In genomic region chr10:79378647-79379511, GRCh38 we compare ENCODE assay signal across 17 cellular contexts. TPM values are rescaled to one million over a fixed set of nuclear protein-coding genes. Genes with fewer than 3 reads are reported as not detected.
A peak's percentile ranks its signal among the peaks of the same experiment; 100 is the strongest.
DNase-seq lines count a peak whose midpoint lies in the region; ATAC-seq and TF ChIP-seq lines count a peak whose summit lies in the region.
"Had no signal": no experiment of that assay in that cellular context is flagged by ENCODE, and none has a peak within 500 bp of the region (broad histone marks: within the 10 kb centered on the region; RNA-seq: fewer than 3 reads in every experiment).

No MANE protein-coding gene starts in this region.

- H3K4me1 Mint-ChIP-seq in activated T-cell treated with anti-CD3 and anti-CD28 coated beads, Interleukin-2, amount 50 U/mL, for 72 hours (ENCODE audit: low read depth) = peaks cover 4% of the 10 kb centered on the region

- no peaks in the 10 kb centered on the region for H4K20me1 ChIP-seq in osteoblast (ENCODE audit: insufficient read depth, low read length)

- no peaks in the 10 kb centered on the region for H3K9me3 Mint-ChIP-seq in activated T-cell treated with anti-CD3 and anti-CD28 coated beads, Interleukin-2, amount 50 U/mL, for 72 hours
- H3K9me3 Mint-ChIP-seq: WTC11 had no signal

- no peaks in the 10 kb centered on the region for H3K79me2 ChIP-seq in osteoblast (ENCODE audit: insufficient read depth, low read length)

- TF ChIP-seq POLR2A in heart left ventricle (IDR thresholded peaks at IDR 0.05) = no peak

- H3K4me3 Mint-ChIP-seq in activated T-cell treated with anti-CD3 and anti-CD28 coated beads, Interleukin-2, amount 50 U/mL, for 72 hours = no peak overlapping the region
- H3K4me3 Mint-ChIP-seq: WTC11 had no signal

- WGBS in heart left ventricle, 4 donors = 80 to 83% (median 81%) methylated on average over 21 to 22 of the region's 22 CpGs

- peak; percentile 5 to 10 for DNase-seq in activated T-cell treated with anti-CD3 and anti-CD28 coated beads, Interleukin-2, amount 50 U/mL, for 48 hours
- DNase-seq in activated T-cell treated with anti-CD3 and anti-CD28 coated beads for 4 hours = no peak
- DNase-seq in heart left ventricle = peak in 3 of 5 donors; percentile 15 to 66 (median 42)
- peak; percentile 30 for DNase-seq in osteoblast (ENCODE audit: insufficient read length, low spot score, missing footprints)
- DNase-seq in upper lobe of right lung = no peak
- DNase-seq in H7 = no peak
- DNase-seq in activated T-cell treated with anti-CD3 and anti-CD28 coated beads, Interleukin-2, amount 50 U/mL, for 72 hours = no peak
- no peak for DNase-seq in UCSD-AML1 (lab: John Stamatoyannopoulos, UW; ENCODE audit: unreplicated experiment)
- DNase-seq: brain microvascular endothelial cell, COR-L47, erythroblast, KBM-7, NCI-H774, retina had no signal

- H3K36me3 Mint-ChIP-seq in activated T-cell treated with anti-CD3 and anti-CD28 coated beads, Interleukin-2, amount 50 U/mL, for 72 hours (ENCODE audit: insufficient read depth in 2 of 2) = peaks cover 0 to 2% of the 10 kb centered on the region in 2 donors
- H3K36me3 Mint-ChIP-seq: WTC11 had no signal

- no peak overlapping the region for H3K27ac Mint-ChIP-seq in activated T-cell treated with anti-CD3 and anti-CD28 coated beads, Interleukin-2, amount 50 U/mL, for 72 hours
- H3K27ac Mint-ChIP-seq: WTC11 had no signal

- H3K4me3 ChIP-seq in heart left ventricle (no peak overlapping the region), osteoblast (ENCODE audit: insufficient read depth, low read length) (no peak overlapping the region), upper lobe of right lung (no peak overlapping the region), H7 (ENCODE audit: insufficient read depth, low read depth, low read length) (no peak overlapping the region)
- H3K4me3 ChIP-seq: A549, SJSA1 had no signal

- H3K9me3 ChIP-seq in heart left ventricle (no peaks in the 10 kb centered on the region), osteoblast (ENCODE audit: low read depth, low read length) (no peaks in the 10 kb centered on the region), upper lobe of right lung (no peaks in the 10 kb centered on the region)
- H3K9me3 ChIP-seq: A549, SJSA1 had no signal

- H3K27ac ChIP-seq in heart left ventricle = peak overlapping the region in 7 of 12 donors; percentile 51 to 84 (median 70)
- no peak overlapping the region for H3K27ac ChIP-seq in osteoblast (ENCODE audit: low read depth, low read length)
- H3K27ac ChIP-seq in upper lobe of right lung = peak overlapping the region; percentile 74
- H3K27ac ChIP-seq: brain microvascular endothelial cell had no signal

- intact Hi-C loops in heart left ventricle (cut with DNase I) (loop anchor here in 5 of 10 donors (5.0 to 10.0 kb wide), 4 partner anchors 68 to 226 kb away; partner anchors contain the start of gene ZCCHC24 (in 1 of the 5)), upper lobe of right lung (cut with DNase I) (no loop called here)

- H3K36me3 ChIP-seq in heart left ventricle = peaks cover 0 to 5% (median 0%) of the 10 kb centered on the region in 9 donors
- H3K36me3 ChIP-seq in osteoblast (ENCODE audit: insufficient read depth, low read length) = no peaks in the 10 kb centered on the region
- H3K36me3 ChIP-seq in upper lobe of right lung = no peaks in the 10 kb centered on the region
- H3K36me3 ChIP-seq in H7 (replicated peaks; ENCODE audit: control insufficient read depth, insufficient read depth, low read length) = no peaks in the 10 kb centered on the region
- H3K36me3 ChIP-seq: brain microvascular endothelial cell, SJSA1 had no signal

- H3K4me1 ChIP-seq in heart left ventricle = peaks cover 13 to 50% (median 45%) of the 10 kb centered on the region in 12 donors
- H3K4me1 ChIP-seq in osteoblast (ENCODE audit: insufficient read depth, low read length) = peaks cover 49% of the 10 kb centered on the region
- peaks cover 26% of the 10 kb centered on the region for H3K4me1 ChIP-seq in upper lobe of right lung

- no peak overlapping the region for H2AFZ ChIP-seq in osteoblast (ENCODE audit: low read length)

- no peaks in the 10 kb centered on the region for H3K27me3 ChIP-seq in heart left ventricle
- no peaks in the 10 kb centered on the region for H3K27me3 ChIP-seq in osteoblast (ENCODE audit: insufficient read depth, low read length)
- H3K27me3 ChIP-seq in upper lobe of right lung = no peaks in the 10 kb centered on the region
- H3K27me3 ChIP-seq in H7 (ENCODE audit: control insufficient read depth, insufficient read depth, low read length) = no peaks in the 10 kb centered on the region
- H3K27me3 ChIP-seq: brain microvascular endothelial cell, SJSA1 had no signal

- TF ChIP-seq CTCF in heart left ventricle (IDR thresholded peaks at IDR 0.05) (no peak), osteoblast (IDR thresholded peaks at IDR 0.05; ENCODE audit: extremely low read depth, low read depth, low read length) (no peak), upper lobe of right lung (IDR thresholded peaks at IDR 0.05) (no peak)

- no peak overlapping the region for H3K4me2 ChIP-seq in osteoblast (ENCODE audit: insufficient read depth, low read length)
- H3K4me2 ChIP-seq: A549 had no signal

- ATAC-seq in heart left ventricle = no peak
- ATAC-seq in upper lobe of right lung = no peak
- no peak for ATAC-seq in activated T-cell treated with anti-CD3 and anti-CD28 coated beads, Interleukin-2, amount 50 U/mL, for 72 hours (replicated peaks in 1 of 2)
- ATAC-seq: WTC11 had no signal

- H3K27me3 Mint-ChIP-seq in activated T-cell treated with anti-CD3 and anti-CD28 coated beads, Interleukin-2, amount 50 U/mL, for 72 hours (ENCODE audit: low read depth) = no peaks in the 10 kb centered on the region

RNA-seq across cellular contexts. Expression of gene PPIF, which starts 31.6 kb away (rescaled TPM):
- total RNA-seq in heart left ventricle (100 to 1,000 TPM in 8 of 9 donors, 10 to 100 TPM in 1; 86.3 to 180 (median 128) TPM), osteoblast (37.7 and 39.1 TPM in 2 replicates), upper lobe of right lung (30.7 TPM)
- 100 to 1,000 TPM in 1 of 2 donors, 10 to 100 TPM in 1; 82.8 to 193 TPM for polyA plus RNA-seq in heart left ventricle
- total RNA-seq in H7 (2014; rRNA removed; shearing (Covaris generic)) = 78.6 and 87.5 TPM in 2 replicates
- 100 to 1,000 TPM; 102 to 104 TPM for total RNA-seq in activated T-cell treated with anti-CD3 and anti-CD28 coated beads, Interleukin-2, amount 50 U/mL, for 72 hours

Comparison
In these comparisons a context has a peak if more than half of its experiments do, and no peak if none do; other contexts are left out.
1. DNase-seq: peak in activated T-cell treated with anti-CD3 and anti-CD28 coated beads, Interleukin-2, amount 50 U/mL, for 48 hours (2 of 2), heart left ventricle (3 of 5) and osteoblast (single experiment); none in activated T-cell treated with anti-CD3 and anti-CD28 coated beads for 4 hours (single experiment), upper lobe of right lung (single experiment), H7 (single experiment), activated T-cell treated with anti-CD3 and anti-CD28 coated beads, Interleukin-2, amount 50 U/mL, for 72 hours (0 of 2) and UCSD-AML1 (single experiment).